ENCODE assay signal across 10 cellular contexts in genomic region chr17:46178550-46179198, GRCh38. TPM values are rescaled to one million over a fixed set of nuclear protein-coding genes. Genes with fewer than 3 reads are reported as not detected.
A peak's percentile ranks its signal among the peaks of the same experiment; 100 is the strongest.
DNase-seq lines count a peak whose midpoint lies in the region; ATAC-seq, FAIRE-seq and TF ChIP-seq lines count a peak whose summit lies in the region.
"Had no signal": no experiment of that assay in that cellular context is flagged by ENCODE, and none has a peak within 500 bp of the region (broad histone marks: within the 10 kb centered on the region; RNA-seq: fewer than 3 reads in every experiment).

No MANE protein-coding gene starts in this region.

- H3K36me3 Mint-ChIP-seq in activated CD4-positive, alpha-beta T cell treated with anti-CD3 and anti-CD28 coated beads for 36 hours (ENCODE audit: low read depth), result peaks cover 19% of the 10 kb centered on the region

- no peak overlapping the region for H3K4me3 Mint-ChIP-seq in activated CD4-positive, alpha-beta T cell treated with anti-CD3 and anti-CD28 coated beads for 36 hours

- TF ChIP-seq POLR2A in H1 (IDR thresholded peaks at IDR 0.05; ENCODE audit: control extremely low read depth in 1 of 2, low read depth in 2 of 2, low read length in 2 of 2), result no peak; a peak in 1 of 3 replicates
- no peak for TF ChIP-seq POLR2A in spleen (IDR thresholded peaks at IDR 0.05)
- no peak for TF ChIP-seq POLR2A in esophagus muscularis mucosa (IDR thresholded peaks at IDR 0.05; ENCODE audit: low read depth)

- H3K4me2 ChIP-seq in H1 (ENCODE audit: insufficient read depth in 1 of 2, low read depth in 2 of 2, low read length in 2 of 2), result peak overlapping the region in 1 of 2 experiments; percentile 5; a peak in 1 of 4 replicates

- POLR2A ChIA-PET in activated CD4-positive, alpha-beta T cell treated with anti-CD3 and anti-CD28 coated beads for 36 hours (lab: Charles Lee), result interaction anchor here (0.6 to 1.4 kb wide), 2 partner anchors 14 to 175 kb away, joined by 3 to 4 read pairs; partner anchors contain the start of gene KANSL1
- POLR2A ChIA-PET in H1 (lab: Charles Lee; ENCODE audit: partially characterized antibody), result interaction anchor here (1.0 to 18.1 kb wide), 6 partner anchors 5 to 603 kb away, joined by 3 to 208 read pairs (median 21); partner anchors contain the start of gene KANSL1

- no peak for TF ChIP-seq EP300 in H1 (IDR thresholded peaks at IDR 0.05; ENCODE audit: borderline replicate concordance in 1 of 2, low read depth in 2 of 2, low read length in 2 of 2)
- no peak for TF ChIP-seq EP300 in esophagus muscularis mucosa (IDR thresholded peaks at IDR 0.05)

- H3K56ac ChIP-seq in H1 (replicated peaks; ENCODE audit: insufficient read length, low read depth, low read length), result no peak overlapping the region

- no peak overlapping the region for H2BK12ac ChIP-seq in H1 (ENCODE audit: low read depth, low read length)

- no peak overlapping the region for H3K18ac ChIP-seq in H1 (ENCODE audit: extremely low read depth, low read length)

- H3K4me1 ChIP-seq in H1 (replicated peaks in 1 of 4; ENCODE audit: control insufficient read depth in 3 of 4, insufficient read depth in 4 of 4, low read length in 3 of 4), result peaks cover 13 to 35% (median 29%) of the 10 kb centered on the region in 4 experiments
- peaks cover 64 to 99% (median 94%) of the 10 kb centered on the region in 6 donors for H3K4me1 ChIP-seq in spleen
- H3K4me1 ChIP-seq in kidney (ENCODE audit: control insufficient read depth in 1 of 2, insufficient read depth in 1 of 2, low read depth in 1 of 2, low read length in 2 of 2), result peaks cover 26 to 34% of the 10 kb centered on the region in 2 donors
- H3K4me1 ChIP-seq in esophagus muscularis mucosa, result peaks cover 71 to 100% (median 98%) of the 10 kb centered on the region in 4 donors

- H3K4ac ChIP-seq in H1 (replicated peaks; ENCODE audit: insufficient read length, low read depth, low read length), result no peak overlapping the region

- no peak for TF ChIP-seq RAD21 in H1 (IDR thresholded peaks at IDR 0.05 in 1 of 2, conservative IDR thresholded peaks at IDR 0.05 in 1 of 2; ENCODE audit: low read depth in 2 of 2, low read length in 2 of 2)

- WGBS in H1 (ENCODE audit: extremely low coverage in 1 of 2, insufficient coverage in 1 of 2, insufficient read length in 1 of 2, insufficient replicate concordance in 2 of 2, low coverage in 1 of 2, low lambda C conversion rate in 2 of 2, missing lambda C conversion rate in 1 of 2), 2 experiments, result 68% methylated on average over 4 of the region's 4 CpGs; no CpG with 5 or more reads in 1 of the 2 experiments
- 46 to 70% (median 58%) methylated on average over 4 of the region's 4 CpGs for WGBS in spleen, 5 donors
- 61% methylated on average over 4 of the region's 4 CpGs for WGBS in esophagus muscularis mucosa

- TF ChIP-seq CTCF in H1 (IDR thresholded peaks at IDR 0.05; ENCODE audit: control extremely low read depth in 1 of 3, insufficient read depth in 1 of 3, low read depth in 1 of 3, low read length in 3 of 3), result no peak
- no peak for TF ChIP-seq CTCF in spleen (IDR thresholded peaks at IDR 0.05 in 8 of 11, conservative IDR thresholded peaks at IDR 0.05 in 3 of 11)
- TF ChIP-seq CTCF in kidney (IDR thresholded peaks at IDR 0.05; ENCODE audit: borderline replicate concordance, extremely low read depth, insufficient read depth), result no peak
- no peak for TF ChIP-seq CTCF in esophagus muscularis mucosa (IDR thresholded peaks at IDR 0.05)

- no peaks in the 10 kb centered on the region for H3K23me2 ChIP-seq in H1 (ENCODE audit: low read depth, low read length)

- no peak overlapping the region for H2BK15ac ChIP-seq in H1 (ENCODE audit: low read length)

- peak; percentile 62 for ATAC-seq in activated CD4-positive, alpha-beta T cell treated with anti-CD3 and anti-CD28 coated beads for 36 hours

- peaks cover 87% of the 10 kb centered on the region for H3K4me1 Mint-ChIP-seq in activated CD4-positive, alpha-beta T cell treated with anti-CD3 and anti-CD28 coated beads for 36 hours

- no peak overlapping the region for H3K4me3 ChIP-seq in H1 (ENCODE audit: extremely low read depth in 1 of 4, insufficient read depth in 2 of 4, low read depth in 3 of 4, low read length in 4 of 4)
- peak overlapping the region in 1 of 8 donors; percentile 37 for H3K4me3 ChIP-seq in spleen
- H3K4me3 ChIP-seq in kidney (ENCODE audit: low read length in 2 of 2), result no peak overlapping the region
- no peak overlapping the region for H3K4me3 ChIP-seq in esophagus muscularis mucosa
- H3K4me3 ChIP-seq: SJCRH30 had no signal

- H2AFZ ChIP-seq in H1 (ENCODE audit: low read length), result no peak overlapping the region

- FAIRE-seq in H1 (lab: Jason Lieb, UNC) (peak; percentile 60), kidney (lab: Jason Lieb, UNC) (no peak)

- H4K8ac ChIP-seq in H1 (ENCODE audit: extremely low read depth, insufficient read depth, low read length), result no peak overlapping the region

- intact Hi-C loops in activated CD4-positive, alpha-beta T cell treated with anti-CD3 and anti-CD28 coated beads for 36 hours (cut with DNase I, micrococcal nuclease), result no loop called here
- intact Hi-C loops in spleen (cut with DNase I; ENCODE audit: low total_unique reads) (no loop called here), kidney (cut with DNase I) (no loop called here), esophagus muscularis mucosa (cut with DNase I) (no loop called here)

- peaks cover 4% of the 10 kb centered on the region for H3K79me1 ChIP-seq in H1 (ENCODE audit: low read depth, low read length)

- no peak overlapping the region for H2BK20ac ChIP-seq in H1 (ENCODE audit: low read length)

- H4K20me1 ChIP-seq in H1 (replicated peaks in 1 of 2; ENCODE audit: control insufficient read depth in 1 of 2, insufficient read depth in 2 of 2, low read length in 2 of 2), result peaks cover 48 to 73% of the 10 kb centered on the region in 2 experiments

- H3K14ac ChIP-seq in H1 (ENCODE audit: insufficient read length), result no peak overlapping the region

- no peaks in the 10 kb centered on the region for H3K9me3 Mint-ChIP-seq in activated CD4-positive, alpha-beta T cell treated with anti-CD3 and anti-CD28 coated beads for 36 hours (ENCODE audit: low read depth)

- no peak overlapping the region for H3K27ac ChIP-seq in H1 (ENCODE audit: low read depth, low read length)
- peak overlapping the region in 7 of 8 donors; percentile 52 to 82 (median 64) for H3K27ac ChIP-seq in spleen
- H3K27ac ChIP-seq in kidney (ENCODE audit: low read depth in 2 of 2, low read length in 2 of 2), result no peak overlapping the region
- peak overlapping the region in 1 of 4 donors; percentile 6 for H3K27ac ChIP-seq in esophagus muscularis mucosa (replicated peaks in 1 of 4)
- H3K27ac ChIP-seq: SJCRH30 had no signal

- no peak for DNase-seq in activated CD4-positive, alpha-beta T cell treated with anti-CD3 and anti-CD28 coated beads for 36 hours
- DNase-seq in activated CD4-positive, alpha-beta T cell treated with anti-CD3 and anti-CD28 coated beads for 48 hours, result no peak
- DNase-seq in OCI-M1 (lab: John Stamatoyannopoulos, UW) (peak; percentile 41), H1 (ENCODE audit: low read depth in 1 of 2, low spot score in 2 of 2) (no peak), spleen (no peak), kidney (no peak), NCI-H2227 (lab: John Stamatoyannopoulos, UW; ENCODE audit: unreplicated experiment) (no peak), esophagus muscularis mucosa (ENCODE audit: extremely low spot score) (no peak)
- DNase-seq: NCI-H1092, SJCRH30 had no signal

- H3K9me3 ChIP-seq in H1 (ENCODE audit: insufficient read depth in 2 of 2, low read depth in 1 of 2, low read length in 1 of 2) (no peaks in the 10 kb centered on the region), spleen (no peaks in the 10 kb centered on the region), kidney (ENCODE audit: control insufficient read depth in 1 of 2, low read length in 2 of 2) (no peaks in the 10 kb centered on the region), esophagus muscularis mucosa (no peaks in the 10 kb centered on the region)
- H3K9me3 ChIP-seq: SJCRH30 had no signal

- no peak overlapping the region for H3K9ac ChIP-seq in H1 (replicated peaks in 1 of 4; ENCODE audit: extremely low read depth in 1 of 4, low read depth in 3 of 4, low read length in 3 of 4)
- H3K9ac ChIP-seq in kidney (ENCODE audit: low read length in 2 of 2), result no peak overlapping the region

- H3K36me3 ChIP-seq in H1 (ENCODE audit: control insufficient read depth in 2 of 4, insufficient read depth in 4 of 4, low read length in 3 of 4), result no peaks in the 10 kb centered on the region
- H3K36me3 ChIP-seq in spleen, result no peaks in the 10 kb centered on the region
- H3K36me3 ChIP-seq in kidney (ENCODE audit: control insufficient read depth in 1 of 2, insufficient read depth in 2 of 2, low read length in 2 of 2), result no peaks in the 10 kb centered on the region
- no peaks in the 10 kb centered on the region for H3K36me3 ChIP-seq in esophagus muscularis mucosa

- H2AK5ac ChIP-seq in H1 (ENCODE audit: low read depth, low read length), result no peak overlapping the region

- H4K91ac ChIP-seq in H1 (replicated peaks; ENCODE audit: insufficient read length, low read length), result no peak overlapping the region

- H2BK5ac ChIP-seq in H1 (ENCODE audit: low read depth, low read length), result no peak overlapping the region

- no peak overlapping the region for H3K23ac ChIP-seq in H1 (ENCODE audit: insufficient read length)

- H2BK120ac ChIP-seq in H1 (replicated peaks; ENCODE audit: low read depth, low read length), result no peak overlapping the region

- peak overlapping the region; percentile 79 for H3K27ac Mint-ChIP-seq in activated CD4-positive, alpha-beta T cell treated with anti-CD3 and anti-CD28 coated beads for 36 hours

- CTCF ChIA-PET in activated CD4-positive, alpha-beta T cell treated with anti-CD3 and anti-CD28 coated beads for 36 hours (lab: Charles Lee), result interaction anchor here (0.7 to 2.1 kb wide), 10 partner anchors 9 to 149 kb away, joined by 3 to 9 read pairs (median 3); no protein-coding TSS in a partner anchor
- CTCF ChIA-PET in H1 (lab: Charles Lee; ENCODE audit: partially characterized antibody), result interaction anchor here (0.7 to 10.0 kb wide), 11 partner anchors 6 to 134 kb away, joined by 3 to 80 read pairs (median 3); partner anchors contain the start of gene KANSL1

- H4K5ac ChIP-seq in H1 (ENCODE audit: insufficient read length, low read depth, low read length), result peak overlapping the region; percentile 68

- peaks cover 95 to 100% of the 10 kb centered on the region in 2 experiments for H3K79me2 ChIP-seq in H1 (ENCODE audit: control insufficient read depth in 1 of 2, insufficient read depth in 2 of 2, low read length in 2 of 2)

- H3K27me3 Mint-ChIP-seq in activated CD4-positive, alpha-beta T cell treated with anti-CD3 and anti-CD28 coated beads for 36 hours, result no peaks in the 10 kb centered on the region

- no peaks in the 10 kb centered on the region for H3K27me3 ChIP-seq in H1 (replicated peaks in 1 of 4; ENCODE audit: control insufficient read depth in 3 of 4, extremely low read depth in 1 of 4, insufficient read depth in 3 of 4, low read length in 3 of 4)
- H3K27me3 ChIP-seq in spleen (replicated peaks in 1 of 7), result no peaks in the 10 kb centered on the region
- no peaks in the 10 kb centered on the region for H3K27me3 ChIP-seq in esophagus muscularis mucosa
- H3K27me3 ChIP-seq: SJCRH30 had no signal

RNA-seq across cellular contexts. Expression of gene KANSL1, which starts 14.6 kb away (rescaled TPM):
- 10 to 100 TPM; 46.8 to 64.5 TPM for total RNA-seq in activated CD4-positive, alpha-beta T cell treated with anti-CD3 and anti-CD28 coated beads for 36 hours
- total RNA-seq in H1 (2021; fragmentation: NEBNext Ultra II Directional; extraction: Animal tissue kit (Norgen Biotek cat#: 25700)), result 116 and 128 TPM in 2 replicates
- 34.0 and 43.3 TPM in 2 replicates for polyA plus RNA-seq in H1 (2011; rRNA removed)
- 43.4 TPM for polyA plus RNA-seq in H1 (2011; cell fraction: cytosol; rRNA removed)
- polyA plus RNA-seq in H1 (2011; cell fraction: nucleus; rRNA removed), result 91.2 TPM
- 42.8 to 47.9 TPM (median 45.5 TPM) in 4 replicates for polyA plus RNA-seq in H1 (2012, experiment 1 of 2)
- polyA plus RNA-seq in H1 (2012, experiment 2 of 2), result 14.3 TPM
- polyA plus RNA-seq in H1 (2013, experiment 1 of 2), result 47.3 TPM
- polyA plus RNA-seq in H1 (2013, experiment 2 of 2), result 41.5 TPM
- 214 and 279 TPM in 2 replicates for polyA minus RNA-seq in H1 (2011; rRNA and poly(A)+ RNA removed)
- 115 TPM for polyA minus RNA-seq in H1 (2011; cell fraction: cytosol; rRNA and poly(A)+ RNA removed)
- polyA minus RNA-seq in H1 (2011; cell fraction: nucleus; rRNA and poly(A)+ RNA removed), result 364 TPM
- total RNA-seq in spleen, result 100 to 1,000 TPM in 5 of 7 donors, 10 to 100 TPM in 2; 89.5 to 173 (median 134) TPM
- 10 to 100 TPM; 10.9 to 18.1 (median 14.3) TPM for polyA plus RNA-seq in spleen
- total RNA-seq in kidney, result 97.3 TPM
- 13.7 TPM for polyA plus RNA-seq in kidney (ENCODE audit: insufficient read depth, low read depth, low replicate concordance)
- 100 to 1,000 TPM in 1 of 4 donors, 10 to 100 TPM in 3; 55.0 to 124 (median 70.0) TPM for total RNA-seq in esophagus muscularis mucosa

Comparison
In these comparisons a context has a peak if more than half of its experiments do, and no peak if none do; other contexts are left out.
1. H3K27ac ChIP-seq: peak in spleen (7 of 8); none in H1 (single experiment) and kidney (0 of 2).